ENCODE assay signal across 39 cellular contexts in the genomic region with DNA sequence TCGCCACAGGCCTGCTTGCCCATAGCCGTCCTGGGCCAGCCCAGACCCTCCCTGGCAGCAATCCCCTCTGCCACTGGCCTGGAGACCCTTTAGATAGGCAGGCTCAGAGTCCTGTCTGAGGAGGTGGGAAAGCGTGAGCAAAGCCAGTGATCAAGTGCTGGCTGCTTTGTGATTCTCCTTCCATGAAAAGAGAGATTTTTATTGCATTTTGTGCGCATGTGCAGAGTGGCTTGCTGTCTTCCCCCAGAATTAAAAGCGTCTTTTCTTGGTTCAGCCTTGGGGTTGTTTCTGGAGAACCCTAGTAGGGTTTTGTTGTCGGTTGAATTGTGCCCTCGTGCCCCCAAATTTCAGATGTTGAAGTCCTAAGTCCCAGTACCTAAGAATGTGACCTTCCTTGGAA. TPM values are rescaled to one million over a fixed set of nuclear protein-coding genes. Genes with fewer than 3 reads are reported as not detected.
A peak's percentile ranks its signal among the peaks of the same experiment; 100 is the strongest.
DNase-seq lines count a peak whose midpoint lies in the region; ATAC-seq, FAIRE-seq and TF ChIP-seq lines count a peak whose summit lies in the region.
"Had no signal": no experiment of that assay in that cellular context is flagged by ENCODE, and none has a peak within 500 bp of the region (broad histone marks: within the 10 kb centered on the region; RNA-seq: fewer than 3 reads in every experiment).

No MANE protein-coding gene starts in this region.

- intact Hi-C loops in K562 (cut with micrococcal nuclease) = no loop called here

- no peak overlapping the region for H3K14ac ChIP-seq in neuronal stem cell (ENCODE audit: low read length)

- H3K4me3 Mint-ChIP-seq in stimulated activated memory B cell treated with anti-CD40 and anti-IgM and Interleukin-4, amounts not matched to agents 10 μg/mL and 1 μg/mL and 100 μg/mL, for 72 hours = no peak overlapping the region
- H3K4me3 Mint-ChIP-seq: B cell; CD14-positive monocyte; CD4-positive, alpha-beta memory T cell; CD4-positive, alpha-beta T cell; CD4-positive, CD25-positive, alpha-beta regulatory T cell; CD8-positive, alpha-beta memory T cell; CD8-positive, alpha-beta T cell had no signal

- H3K27me3 ChIP-seq in K562 (ENCODE audit: control insufficient read depth in 2 of 2, insufficient read depth in 2 of 2, low read length in 2 of 2) = peaks cover 0 to 3% of the 10 kb centered on the region in 2 experiments; a peak in 1 of 5 replicates
- H3K27me3 ChIP-seq in neuronal stem cell (ENCODE audit: control insufficient read depth in 3 of 3, insufficient read depth in 3 of 3, low read depth in 1 of 3, low read length in 3 of 3) = peaks cover 0 to 3% (median 0%) of the 10 kb centered on the region in 3 experiments
- H3K27me3 ChIP-seq in osteoblast (ENCODE audit: insufficient read depth, low read length) = no peaks in the 10 kb centered on the region
- H3K27me3 ChIP-seq: BE2C; BLaER1; BLaER1 treated with 17β-estradiol and CSF1 and Interleukin-3, amounts not matched to agents 10 nM and 100 nM had no signal

- H3K79me1 ChIP-seq in neuronal stem cell (ENCODE audit: low read depth, low read length) = no peaks in the 10 kb centered on the region

- no peak overlapping the region for H3K4ac ChIP-seq in neuronal stem cell (ENCODE audit: low read length)

- WGBS in K562 (ENCODE audit: insufficient coverage, low coverage, missing lambda C conversion rate) = 1% methylated on average over 6 of the region's 7 CpGs
- no CpG with 5 or more reads among the region's 7 CpGs for WGBS in neuronal stem cell (ENCODE audit: extremely low coverage in 2 of 2, insufficient read length in 2 of 2, insufficient replicate concordance in 1 of 2), 2 donors

- peaks cover 20% of the 10 kb centered on the region for H3K27me3 Mint-ChIP-seq in stimulated activated memory B cell treated with anti-CD40 and anti-IgM and Interleukin-4, amounts not matched to agents 10 μg/mL and 1 μg/mL and 100 μg/mL, for 72 hours

- no peak overlapping the region for H4K91ac ChIP-seq in neuronal stem cell (ENCODE audit: low read depth, low read length, poor library complexity)

- H3K36me3 Mint-ChIP-seq in stimulated activated memory B cell treated with anti-CD40 and anti-IgM and Interleukin-4, amounts not matched to agents 10 μg/mL and 1 μg/mL and 100 μg/mL, for 72 hours = peaks cover 11% of the 10 kb centered on the region
- H3K36me3 Mint-ChIP-seq: CD14-positive monocyte; CD4-positive, alpha-beta memory T cell; CD8-positive, alpha-beta T cell had no signal

- H3K4me1 ChIP-seq in K562 (replicated peaks in 1 of 2; ENCODE audit: control insufficient read depth in 2 of 2, insufficient read depth in 2 of 2, low read length in 2 of 2) = no peaks in the 10 kb centered on the region
- H3K4me1 ChIP-seq in neuronal stem cell (ENCODE audit: control insufficient read depth in 2 of 2, insufficient read depth in 1 of 2, low read depth in 1 of 2, low read length in 2 of 2) = peaks cover 0 to 1% of the 10 kb centered on the region in 2 donors
- no peaks in the 10 kb centered on the region for H3K4me1 ChIP-seq in osteoblast (ENCODE audit: insufficient read depth, low read length)
- H3K4me1 ChIP-seq: A549; BE2C; BLaER1; BLaER1 treated with 17β-estradiol and CSF1 and Interleukin-3, amounts not matched to agents 10 nM and 100 nM; Caco-2 had no signal

- POLR2A ChIA-PET in K562 (lab: Yijun Ruan, JAX) (interaction anchor here (0.7 kb wide), 1 partner anchor 166 kb away, joined by 3 read pairs; no protein-coding TSS in a partner anchor), GM10248 (lab: Yijun Ruan, JAX) (no interaction called here)

- no peak overlapping the region for H3K23ac ChIP-seq in neuronal stem cell (ENCODE audit: low read depth, low read length, poor library complexity)

- H4K20me1 ChIP-seq in K562 (replicated peaks; ENCODE audit: control insufficient read depth, insufficient read depth, low read length) (no peaks in the 10 kb centered on the region), osteoblast (ENCODE audit: insufficient read depth, low read length) (no peaks in the 10 kb centered on the region)
- H4K20me1 ChIP-seq: BLaER1; BLaER1 treated with 17β-estradiol and CSF1 and Interleukin-3, amounts not matched to agents 10 nM and 100 nM had no signal

- H3K9me1 ChIP-seq in K562 (ENCODE audit: control insufficient read depth, insufficient read depth, low read length) = no peaks in the 10 kb centered on the region

- DNase-seq in K562 (ENCODE audit: extremely low read depth in 1 of 4, low spot score in 3 of 4) = no peak
- no peak for DNase-seq in neuronal stem cell (ENCODE audit: low spot score)
- DNase-seq in osteoblast (ENCODE audit: insufficient read length, low spot score, missing footprints) = peak; percentile 65
- DNase-seq in NCI-H1105 treated with DMSO at 0.1 percent for 48 hours (lab: John Stamatoyannopoulos, UW) = no peak
- DNase-seq in GM10248 (ENCODE audit: extremely low spot score) = no peak
- DNase-seq: 8988T; ACHN; AML-193; BE2C; C1 segment of cervical spinal cord; Caco-2; Calu3; CD4-positive, alpha-beta memory T cell; CD4-positive, alpha-beta T cell; CD4-positive, CD25-positive, alpha-beta regulatory T cell; CD8-positive, alpha-beta memory T cell; CD8-positive, alpha-beta T cell; COR-L47; DMS 273 treated with DMSO at 0.1 percent for 48 hours; DMS153; DMS53; DMS79; DMS79 treated with DMSO at 0.1 percent for 48 hours; DND-41; EL had no signal

- H3K4me1 Mint-ChIP-seq in stimulated activated memory B cell treated with anti-CD40 and anti-IgM and Interleukin-4, amounts not matched to agents 10 μg/mL and 1 μg/mL and 100 μg/mL, for 72 hours = no peaks in the 10 kb centered on the region
- H3K4me1 Mint-ChIP-seq: B cell; CD4-positive, alpha-beta memory T cell; CD8-positive, alpha-beta memory T cell had no signal

- H3K36me3 ChIP-seq in K562 (ENCODE audit: control insufficient read depth, insufficient read depth, low read length) = no peaks in the 10 kb centered on the region
- H3K36me3 ChIP-seq in neuronal stem cell (replicated peaks in 1 of 2; ENCODE audit: control insufficient read depth in 2 of 2, insufficient read depth in 2 of 2, low read length in 2 of 2) = no peaks in the 10 kb centered on the region
- H3K36me3 ChIP-seq in osteoblast (ENCODE audit: insufficient read depth, low read length) = no peaks in the 10 kb centered on the region
- H3K36me3 ChIP-seq: BE2C; BLaER1; BLaER1 treated with 17β-estradiol and CSF1 and Interleukin-3, amounts not matched to agents 10 nM and 100 nM had no signal

- no peak overlapping the region for H2BK12ac ChIP-seq in neuronal stem cell (ENCODE audit: low read length)

- TF ChIP-seq CTCF in K562 (IDR thresholded peaks at IDR 0.05 in 2 of 3, conservative IDR thresholded peaks at IDR 0.05 in 1 of 3; ENCODE audit: insufficient read depth in 2 of 3, low read depth in 1 of 3, low read length in 3 of 3) (no peak), osteoblast (IDR thresholded peaks at IDR 0.05; ENCODE audit: extremely low read depth, low read depth, low read length) (no peak), GM10248 (IDR thresholded peaks at IDR 0.05; ENCODE audit: control extremely low read depth, extremely low read depth, low read depth, missing control alignments) (no peak)

- no peak overlapping the region for H2BK5ac ChIP-seq in neuronal stem cell (ENCODE audit: low read length)

- no peak overlapping the region for H3K27ac Mint-ChIP-seq in stimulated activated memory B cell treated with anti-CD40 and anti-IgM and Interleukin-4, amounts not matched to agents 10 μg/mL and 1 μg/mL and 100 μg/mL, for 72 hours
- H3K27ac Mint-ChIP-seq: B cell; CD14-positive monocyte; CD4-positive, alpha-beta memory T cell; CD4-positive, alpha-beta T cell; CD4-positive, CD25-positive, alpha-beta regulatory T cell; CD8-positive, alpha-beta memory T cell; CD8-positive, alpha-beta T cell had no signal

- FAIRE-seq in K562 (lab: Jason Lieb, UNC) = no peak
- FAIRE-seq: A204.1, A549, D721Med had no signal

- H3K18ac ChIP-seq in neuronal stem cell (ENCODE audit: low read length) = peak overlapping the region; percentile 30

- H2BK120ac ChIP-seq in neuronal stem cell (ENCODE audit: low read depth, low read length) = no peak overlapping the region

- no peaks in the 10 kb centered on the region for H3K79me2 ChIP-seq in K562 (ENCODE audit: control insufficient read depth, insufficient read depth, low read length)
- no peaks in the 10 kb centered on the region for H3K79me2 ChIP-seq in osteoblast (ENCODE audit: insufficient read depth, low read length)

- TF ChIP-seq POLR2A in K562 (conservative IDR thresholded peaks at IDR 0.05) = no peak

- H2AFZ ChIP-seq in K562 (ENCODE audit: low read depth, low read length) (no peak overlapping the region), neuronal stem cell (ENCODE audit: low read length) (no peak overlapping the region), osteoblast (ENCODE audit: low read length) (no peak overlapping the region)

- H3K4me2 ChIP-seq in K562 (ENCODE audit: insufficient read depth, low read length) (no peak overlapping the region), neuronal stem cell (ENCODE audit: insufficient read depth, low read length, poor library complexity, severe bottlenecking) (no peak overlapping the region), osteoblast (ENCODE audit: insufficient read depth, low read length) (no peak overlapping the region)
- H3K4me2 ChIP-seq: A549; BLaER1; BLaER1 treated with 17β-estradiol and CSF1 and Interleukin-3, amounts not matched to agents 10 nM and 100 nM had no signal

- in situ Hi-C loops in K562 (cut with MboI) = no loop called here

- no TSS peak for BruUV-seq in K562 (replicated peaks; lab: Mats Ljungman, UMichigan)

- H2AK5ac ChIP-seq in neuronal stem cell (ENCODE audit: low read depth, low read length) = peak overlapping the region; percentile 47

- H3K9ac ChIP-seq in K562 (ENCODE audit: insufficient read depth in 1 of 2, low read depth in 2 of 2, low read length in 2 of 2) (no peak overlapping the region), neuronal stem cell (ENCODE audit: low read depth, low read length, poor library complexity) (no peak overlapping the region)
- H3K9ac ChIP-seq: BLaER1; BLaER1 treated with 17β-estradiol and CSF1 and Interleukin-3, amounts not matched to agents 10 nM and 100 nM had no signal

- H3K9me3 Mint-ChIP-seq in stimulated activated memory B cell treated with anti-CD40 and anti-IgM and Interleukin-4, amounts not matched to agents 10 μg/mL and 1 μg/mL and 100 μg/mL, for 72 hours = peaks cover 5% of the 10 kb centered on the region
- H3K9me3 Mint-ChIP-seq: CD8-positive, alpha-beta T cell had no signal

- CTCF ChIA-PET in K562 (lab: Yijun Ruan, JAX; ENCODE audit: low intra/inter-chr PET ratio) (no interaction called here), GM10248 (lab: Yijun Ruan, JAX) (no interaction called here)

- TF ChIP-seq RAD21 in K562 (CRISPR knock-in tag; conservative IDR thresholded peaks at IDR 0.05 in 1 of 2, IDR thresholded peaks at IDR 0.05 in 1 of 2) = no peak

- no peak overlapping the region for H3K27ac ChIP-seq in K562 (ENCODE audit: extremely low read depth, low read depth, low read length)
- H3K27ac ChIP-seq in neuronal stem cell (replicated peaks; ENCODE audit: low read length) = no peak overlapping the region
- no peak overlapping the region for H3K27ac ChIP-seq in osteoblast (ENCODE audit: low read depth, low read length)
- H3K27ac ChIP-seq: 22Rv1; A549; BLaER1; BLaER1 treated with 17β-estradiol and CSF1 and Interleukin-3, amounts not matched to agents 10 nM and 100 nM; C4-2B had no signal

- no peaks in the 10 kb centered on the region for H3K9me3 ChIP-seq in K562 (replicated peaks; ENCODE audit: control insufficient read depth, insufficient read depth, low read depth, low read length)
- no peaks in the 10 kb centered on the region for H3K9me3 ChIP-seq in neuronal stem cell (replicated peaks in 1 of 2; ENCODE audit: control insufficient read depth in 2 of 2, insufficient read depth in 1 of 2, low read depth in 1 of 2, low read length in 2 of 2)
- no peaks in the 10 kb centered on the region for H3K9me3 ChIP-seq in osteoblast (ENCODE audit: low read depth, low read length)
- H3K9me3 ChIP-seq: A549, BE2C, BLaER1, Caco-2 had no signal

- ATAC-seq in K562 = no peak
- ATAC-seq in stimulated activated memory B cell treated with anti-CD40 and anti-IgM and Interleukin-4, amounts not matched to agents 10 μg/mL and 1 μg/mL and 100 μg/mL, for 72 hours = no peak
- ATAC-seq: A549; CD8-positive, alpha-beta T cell had no signal

- H3K4me3 ChIP-seq in K562 (no peak overlapping the region), neuronal stem cell (ENCODE audit: low read length in 2 of 2) (no peak overlapping the region), osteoblast (ENCODE audit: insufficient read depth, low read length) (no peak overlapping the region)
- H3K4me3 ChIP-seq: A549; BLaER1; BLaER1 treated with 17β-estradiol and CSF1 and Interleukin-3, amounts not matched to agents 10 nM and 100 nM had no signal

- no peak overlapping the region for H4K8ac ChIP-seq in neuronal stem cell (ENCODE audit: low read depth, low read length)

- H2BK15ac ChIP-seq in neuronal stem cell (ENCODE audit: low read length) = no peak overlapping the region

- TF ChIP-seq EP300 in K562 (IDR thresholded peaks at IDR 0.05; ENCODE audit: low read length) = no peak

RNA-seq across cellular contexts. Expression of gene DCT, which starts 44.9 kb away (rescaled TPM):
- total RNA-seq in K562 (2011; cell fraction: chromatin; rRNA removed; ENCODE audit: low replicate concordance) = 0.65 TPM in 1 of 2 replicates, not detected in the other
- under 0.01 and 0.26 TPM in 2 replicates for total RNA-seq in K562 (2011; cell fraction: nucleolus; rRNA removed)
- total RNA-seq in K562 (2011; cell fraction: nucleoplasm; rRNA removed) = 0.23 TPM in 1 of 2 replicates, not detected in the other
- total RNA-seq in K562 (2014; rRNA removed) (0.32 and 0.49 TPM in 2 replicates), K562 (2014; rRNA removed; fragmentation: Illumina TruSeq; extraction: Trizol) (0.61 and 0.73 TPM in 2 replicates), K562 (2015; rRNA removed; fragmentation: Illumina TruSeq; extraction: Trizol) (0.75 and 0.83 TPM in 2 replicates), K562 (2021) (0.34 and 0.66 TPM in 2 replicates), osteoblast (under 0.01 and 0.29 TPM in 2 replicates)
- polyA plus RNA-seq in K562 (2011; rRNA removed) (0.11 and 0.15 TPM in 2 replicates), K562 (2014; fragmentation: Illumina TruSeq; extraction: Trizol) (0.39 and 0.80 TPM in 2 replicates), K562 (2014; fragmentation: Nextera tagmentation; extraction: Ambion mirVana) (under 1 TPM; 0.23 to 0.38 TPM), K562 (2014; rRNA removed) (0.55 and 0.57 TPM in 2 replicates)
- polyA plus RNA-seq in K562 (2011; cell fraction: cytosol; rRNA removed) = 0.01 TPM in 1 of 2 replicates, not detected in the other
- 0.21 and 0.24 TPM in 2 replicates for polyA plus RNA-seq in K562 (2011; cell fraction: nucleus; rRNA removed)
- 0.29 and 0.86 TPM in 2 replicates for polyA plus RNA-seq in K562 (2012)
- 0.03 TPM in 1 of 2 replicates, not detected in the other for polyA minus RNA-seq in K562 (2011; rRNA and poly(A)+ RNA removed)
- polyA minus RNA-seq in K562 (2011; cell fraction: cytosol; rRNA and poly(A)+ RNA removed) = not detected in 2 replicates
- polyA minus RNA-seq in K562 (2011; cell fraction: nucleus; rRNA and poly(A)+ RNA removed) = under 0.01 and 0.22 TPM in 2 replicates
- 0.33 TPM for polyA plus RNA-seq in neuronal stem cell (2013, experiment 1 of 2)
- 0.36 TPM for polyA plus RNA-seq in neuronal stem cell (2013, experiment 2 of 2)
- total RNA-seq: A172, A673, Caco-2, Calu3 had no signal
- polyA plus RNA-seq: AG04450; BJ; CD14-positive monocyte; CD8-positive, alpha-beta memory T cell had no signal
